17 cellular contexts compared by ENCODE assay signal in the genomic region with DNA sequence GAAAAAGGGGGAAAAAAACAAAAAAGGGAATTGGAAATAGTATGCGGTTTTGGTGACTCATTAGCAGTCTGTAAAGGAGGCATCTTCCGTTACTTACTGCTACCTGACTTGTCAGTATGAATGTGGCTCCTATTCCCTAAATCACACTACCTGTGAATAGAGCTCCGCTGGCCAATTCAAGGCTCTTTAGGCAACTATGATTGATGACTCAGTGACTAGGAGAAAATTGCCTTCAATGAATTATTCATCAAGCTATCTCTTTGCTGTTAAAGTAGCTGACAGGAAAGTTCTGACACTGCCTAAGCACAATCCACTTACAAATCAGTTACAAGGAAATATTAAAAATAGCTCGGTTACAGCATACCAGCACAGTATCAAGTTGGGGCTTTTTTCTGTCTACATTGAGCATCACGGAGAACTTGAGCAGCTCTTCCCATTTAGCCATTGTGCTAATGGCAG.
DNase-seq lines count a peak whose midpoint lies in the region; ATAC-seq, FAIRE-seq and TF ChIP-seq lines count a peak whose summit lies in the region.
"Had no signal": no experiment of that assay in that cellular context is flagged by ENCODE, and none has a peak within 500 bp of the region (broad histone marks: within the 10 kb centered on the region; RNA-seq: fewer than 3 reads in every experiment).

No MANE protein-coding gene starts in this region.

- H3K27me3 ChIP-seq in RWPE2 (ENCODE audit: insufficient read depth, poor library complexity, severe bottlenecking) (peaks cover 7% of the 10 kb centered on the region), mesenchymal stem cell (ENCODE audit: control insufficient read depth in 1 of 2, insufficient read depth in 1 of 2, low read length in 2 of 2) (no peaks in the 10 kb centered on the region), pancreas (peaks cover 0 to 21% (median 3%) of the 10 kb centered on the region in 4 donors)

- no peak overlapping the region for H3K14ac ChIP-seq in mesenchymal stem cell (ENCODE audit: low read length in 2 of 2)

- H4K91ac ChIP-seq in mesenchymal stem cell (ENCODE audit: low read length) = no peak overlapping the region

- no peak overlapping the region for H2BK120ac ChIP-seq in mesenchymal stem cell (ENCODE audit: low read depth, low read length)

- H3K18ac ChIP-seq in mesenchymal stem cell (ENCODE audit: low read depth in 1 of 2, low read length in 2 of 2) = no peak overlapping the region

- no peak overlapping the region for H3K4me3 ChIP-seq in RWPE2 (ENCODE audit: severe bottlenecking)
- no peak overlapping the region for H3K4me3 ChIP-seq in mesenchymal stem cell (ENCODE audit: insufficient read depth in 1 of 2, low read depth in 1 of 2, low read length in 2 of 2)
- H3K4me3 ChIP-seq in pancreas = no peak overlapping the region
- H3K4me3 ChIP-seq: A549, esophagus squamous epithelium, mucosa of descending colon, uterus had no signal

- WGBS in mesenchymal stem cell = 78% methylated on average over 5 of the region's 5 CpGs
- 21% methylated on average over 5 of the region's 5 CpGs for WGBS in pancreas, 2 donors

- no peak overlapping the region for H3K4ac ChIP-seq in mesenchymal stem cell (ENCODE audit: low read depth in 1 of 2, low read length in 2 of 2)

- no peak overlapping the region for H2AFZ ChIP-seq in mesenchymal stem cell (ENCODE audit: low read depth, low read length)

- H3K23ac ChIP-seq in mesenchymal stem cell (ENCODE audit: low read length in 2 of 2) = no peak overlapping the region

- no peak overlapping the region for H4K8ac ChIP-seq in mesenchymal stem cell (ENCODE audit: low read length)

- no peak overlapping the region for H2AK5ac ChIP-seq in mesenchymal stem cell (ENCODE audit: low read length, severe bottlenecking)

- H2BK5ac ChIP-seq in mesenchymal stem cell (ENCODE audit: low read depth, low read length, poor library complexity, severe bottlenecking) = no peak overlapping the region

- H3K9me3 ChIP-seq in RWPE2 (ENCODE audit: severe bottlenecking) (no peaks in the 10 kb centered on the region), mesenchymal stem cell (ENCODE audit: control insufficient read depth, low read length) (no peaks in the 10 kb centered on the region), pancreas (no peaks in the 10 kb centered on the region)
- H3K9me3 ChIP-seq: A549, esophagus squamous epithelium, uterus had no signal

- ATAC-seq in RWPE2 (ENCODE audit: low read depth) = peak; percentile 94
- no peak for ATAC-seq in pancreas
- ATAC-seq: A549, mucosa of descending colon had no signal

- intact Hi-C loops in pancreas (cut with DNase I) = no loop called here

- no peak overlapping the region for H3K9ac ChIP-seq in mesenchymal stem cell (ENCODE audit: low read length)

- peak; percentile 99 for DNase-seq in NCI-H2171 treated with DMSO at 0.1 percent for 48 hours (lab: John Stamatoyannopoulos, UW)
- no peak for DNase-seq in NCI-H2171 (lab: John Stamatoyannopoulos, UW)
- peak; percentile 90 for DNase-seq in NCI-H1694 (lab: John Stamatoyannopoulos, UW)
- DNase-seq in RWPE2 (ENCODE audit: low spot score) = no peak
- DNase-seq in mesenchymal stem cell = peak; percentile 6
- no peak for DNase-seq in NCI-H226
- no peak for DNase-seq in effector CD8-positive, alpha-beta T cell (lab: John Stamatoyannopoulos, UW)
- no peak for DNase-seq in pancreas
- DNase-seq: activated naive CD4-positive, alpha-beta T cell; esophagus squamous epithelium; GOT3; mucosa of descending colon; SIG-M5; stimulated activated CD4-positive, alpha-beta T cell treated with anti-CD3 and anti-CD28 coated beads, Interleukin-1b, Interleukin-23, amount 100 ng/mL, for 48 hours; uterus had no signal

- FAIRE-seq in pancreas (lab: Jason Lieb, UNC) = no peak
- FAIRE-seq: A549, TTC549 had no signal

- peaks cover 21% of the 10 kb centered on the region for H3K4me1 ChIP-seq in RWPE2 (ENCODE audit: insufficient read depth, poor library complexity, severe bottlenecking)
- no peaks in the 10 kb centered on the region for H3K4me1 ChIP-seq in mesenchymal stem cell (ENCODE audit: control insufficient read depth, insufficient read depth, low read depth, low read length)
- H3K4me1 ChIP-seq in pancreas = no peaks in the 10 kb centered on the region
- H3K4me1 ChIP-seq: A549, esophagus squamous epithelium, uterus had no signal

- H2BK12ac ChIP-seq in mesenchymal stem cell (ENCODE audit: low read length in 2 of 2) = no peak overlapping the region

- H3K27ac ChIP-seq in RWPE2 (ENCODE audit: poor library complexity, severe bottlenecking) (no peak overlapping the region), mesenchymal stem cell (ENCODE audit: low read length, poor library complexity, severe bottlenecking) (no peak overlapping the region), pancreas (no peak overlapping the region)
- H3K27ac ChIP-seq: A549, esophagus squamous epithelium, uterus had no signal

- H2BK15ac ChIP-seq in mesenchymal stem cell (ENCODE audit: low read depth, poor library complexity, severe bottlenecking) = no peak overlapping the region

- H3K4me2 ChIP-seq in mesenchymal stem cell (ENCODE audit: low read length, poor library complexity, severe bottlenecking) = no peak overlapping the region
- H3K4me2 ChIP-seq: A549 had no signal

- no peak for TF ChIP-seq CTCF in RWPE2 (IDR thresholded peaks at IDR 0.05; ENCODE audit: poor library complexity, severe bottlenecking)
- TF ChIP-seq CTCF in pancreas (IDR thresholded peaks at IDR 0.05) = no peak

- no peaks in the 10 kb centered on the region for H3K79me1 ChIP-seq in mesenchymal stem cell (replicated peaks; ENCODE audit: low read length, poor library complexity, severe bottlenecking)

- H3K36me3 ChIP-seq in RWPE2 (ENCODE audit: low read depth) = no peaks in the 10 kb centered on the region
- H3K36me3 ChIP-seq in mesenchymal stem cell (ENCODE audit: control insufficient read depth in 1 of 2, insufficient read depth in 2 of 2, low read depth in 1 of 2, low read length in 2 of 2) = no peaks in the 10 kb centered on the region
- H3K36me3 ChIP-seq in pancreas = no peaks in the 10 kb centered on the region
- H3K36me3 ChIP-seq: esophagus squamous epithelium, uterus had no signal

Comparison
In these comparisons a context has a peak if more than half of its experiments do, and no peak if none do; other contexts are left out.
1. DNase-seq: peak in NCI-H2171 treated with DMSO at 0.1 percent for 48 hours (single experiment), NCI-H1694 (single experiment) and mesenchymal stem cell (single experiment); none in NCI-H2171 (single experiment), RWPE2 (single experiment), NCI-H226 (single experiment), effector CD8-positive, alpha-beta T cell (single experiment) and pancreas (0 of 6).